Comparison of ENCODE assay signal across 8 cellular contexts in genomic region chr5:122723606-122724352, GRCh38. TPM values are rescaled to one million over a fixed set of nuclear protein-coding genes. Genes with fewer than 3 reads are reported as not detected.
DNase-seq lines count a peak whose midpoint lies in the region; ATAC-seq and TF ChIP-seq lines count a peak whose summit lies in the region.

No MANE protein-coding gene starts in this region.

- peak; percentile 85 for ATAC-seq in GM19351 (IDR thresholded peaks at IDR 0.05; ENCODE audit: unreplicated experiment)
- peak; percentile 91 for ATAC-seq in HG03135 (IDR thresholded peaks at IDR 0.05; ENCODE audit: unreplicated experiment)

- peak; percentile 21 for DNase-seq in Ammon's horn (ENCODE audit: low spot score)
- peak; percentile 58 to 74 for DNase-seq in cardiac fibroblast (ENCODE audit: low read depth in 2 of 2)
- no peak for DNase-seq in G401 (ENCODE audit: low spot score)
- DNase-seq in NCI-H510A treated with DMSO at 0.1 percent for 48 hours (lab: John Stamatoyannopoulos, UW): no peak
- DNase-seq in NCI-H526 treated with DMSO at 0.1 percent for 48 hours (lab: John Stamatoyannopoulos, UW): no peak
- DNase-seq in NCI-H345 treated with DMSO at 0.1 percent for 48 hours (lab: John Stamatoyannopoulos, UW; ENCODE audit: unreplicated experiment): no peak

- in situ Hi-C loops in G401 (cut with HindIII; ENCODE audit: low sequenced_read_pairs): no loop called here

- no peak overlapping the region for H3K4me3 ChIP-seq in cardiac fibroblast (replicated peaks in 1 of 2; ENCODE audit: low read depth in 2 of 2, low read length in 2 of 2)

- TF ChIP-seq CTCF in cardiac fibroblast (IDR thresholded peaks at IDR 0.05; ENCODE audit: low read depth, low read length): no peak

RNA-seq across cellular contexts. Expression of gene SNX2, which starts 51.1 kb away (rescaled TPM):
- 77.4 and 89.8 TPM in 2 replicates for total RNA-seq in G401 (2014; rRNA removed; shearing (Covaris generic))

Comparison
In these comparisons a context has a peak if more than half of its experiments do, and no peak if none do; other contexts are left out.
1. DNase-seq: peak in Ammon's horn (single experiment) and cardiac fibroblast (2 of 2); none in G401 (single experiment), NCI-H510A treated with DMSO at 0.1 percent for 48 hours (single experiment), NCI-H526 treated with DMSO at 0.1 percent for 48 hours (single experiment) and NCI-H345 treated with DMSO at 0.1 percent for 48 hours (single experiment).